21 cellular contexts compared by ENCODE assay signal in the genomic region with DNA sequence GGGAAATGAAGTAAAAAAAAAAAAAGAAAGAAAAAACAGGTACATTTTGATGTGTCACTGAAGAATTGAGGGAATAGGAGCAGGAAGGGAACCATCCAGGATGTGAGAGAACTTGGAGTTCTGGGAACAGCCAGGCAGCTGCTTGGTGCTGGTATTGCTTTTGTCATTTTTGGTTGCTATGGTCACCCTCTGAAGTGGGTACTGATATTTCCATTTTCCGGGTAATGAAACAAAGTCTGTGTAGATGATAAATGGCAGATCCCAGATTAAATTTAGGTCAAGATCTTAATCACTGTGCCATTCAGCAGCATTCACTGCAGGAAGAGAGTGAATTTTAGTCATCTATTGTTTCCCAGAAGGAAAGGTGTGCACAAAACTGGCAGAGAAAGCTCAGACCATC.
A peak's percentile ranks its signal among the peaks of the same experiment; 100 is the strongest.
DNase-seq lines count a peak whose midpoint lies in the region; ATAC-seq, FAIRE-seq and TF ChIP-seq lines count a peak whose summit lies in the region.
"Had no signal": no experiment of that assay in that cellular context is flagged by ENCODE, and none has a peak within 500 bp of the region (broad histone marks: within the 10 kb centered on the region; RNA-seq: fewer than 3 reads in every experiment).

No MANE protein-coding gene starts in this region.

- no peak overlapping the region for H3K4me2 ChIP-seq in K562 (ENCODE audit: insufficient read depth, low read length)
- no peak overlapping the region for H3K4me2 ChIP-seq in mesenchymal stem cell (ENCODE audit: low read length, poor library complexity, severe bottlenecking)

- no peak overlapping the region for H3K14ac ChIP-seq in mesenchymal stem cell (ENCODE audit: low read length in 2 of 2)

- H2BK5ac ChIP-seq in mesenchymal stem cell (ENCODE audit: low read depth, low read length, poor library complexity, severe bottlenecking): no peak overlapping the region

- no peak overlapping the region for H2BK120ac ChIP-seq in mesenchymal stem cell (ENCODE audit: low read depth, low read length)

- H3K23ac ChIP-seq in mesenchymal stem cell (ENCODE audit: low read length in 2 of 2): no peak overlapping the region

- no peak overlapping the region for H4K8ac ChIP-seq in mesenchymal stem cell (ENCODE audit: low read length)

- H3K79me1 ChIP-seq in mesenchymal stem cell (replicated peaks; ENCODE audit: low read length, poor library complexity, severe bottlenecking): no peaks in the 10 kb centered on the region

- BruUV-seq in K562 (replicated peaks; lab: Mats Ljungman, UMichigan): no TSS peak

- DNase-seq in SHP77 (lab: John Stamatoyannopoulos, UW) (peak; percentile 28 to 30), SHP77 treated with DMSO at 0.1 percent for 48 hours (lab: John Stamatoyannopoulos, UW) (no peak), NCI-H1436 treated with DMSO at 0.1 percent for 48 hours (lab: John Stamatoyannopoulos, UW) (peak; percentile 44), K562 (ENCODE audit: extremely low read depth in 1 of 4, low spot score in 3 of 4) (no peak), mesenchymal stem cell (peak; percentile 32), ecto neural progenitor cell (ENCODE audit: low spot score) (no peak), DMS79 (lab: John Stamatoyannopoulos, UW) (no peak)
- DNase-seq: activated CD4-positive, CD25-positive, alpha-beta regulatory T cell; activated T-cell treated with anti-CD3 and anti-CD28 coated beads, Interleukin-2, amount 50 U/mL, for 48 hours; CD4-positive, alpha-beta T cell; mesendoderm; naive thymus-derived CD8-positive, alpha-beta T cell; NCI-H1694 treated with DMSO at 0.1 percent for 48 hours; ovary; T-helper 17 cell had no signal

- TF ChIP-seq POLR2A in K562 (conservative IDR thresholded peaks at IDR 0.05): no peak

- H3K79me2 ChIP-seq in K562 (ENCODE audit: control insufficient read depth, insufficient read depth, low read length): no peaks in the 10 kb centered on the region

- no peak for TF ChIP-seq CTCF in K562 (IDR thresholded peaks at IDR 0.05 in 2 of 3, conservative IDR thresholded peaks at IDR 0.05 in 1 of 3; ENCODE audit: insufficient read depth in 2 of 3, low read depth in 1 of 3, low read length in 3 of 3)

- H3K4me1 ChIP-seq in K562 (replicated peaks in 1 of 2; ENCODE audit: control insufficient read depth in 2 of 2, insufficient read depth in 2 of 2, low read length in 2 of 2): no peaks in the 10 kb centered on the region
- H3K4me1 ChIP-seq in mesenchymal stem cell (ENCODE audit: control insufficient read depth, insufficient read depth, low read depth, low read length): no peaks in the 10 kb centered on the region
- H3K4me1 ChIP-seq: ascending aorta had no signal

- no peak for ATAC-seq in K562
- ATAC-seq in HG02798 (IDR thresholded peaks at IDR 0.05; ENCODE audit: poor library complexity, unreplicated experiment): no peak
- ATAC-seq: HepG2; naive thymus-derived CD8-positive, alpha-beta T cell; stimulated activated memory B cell treated with anti-CD40 and anti-IgM and Interleukin-4, amounts not matched to agents 10 μg/mL and 1 μg/mL and 100 μg/mL, for 72 hours; T-helper 17 cell had no signal

- no peak for FAIRE-seq in K562 (lab: Jason Lieb, UNC)
- FAIRE-seq: HepG2, keratinocyte had no signal

- H2AK5ac ChIP-seq in mesenchymal stem cell (ENCODE audit: low read length, severe bottlenecking): no peak overlapping the region

- no peak overlapping the region for H2BK15ac ChIP-seq in mesenchymal stem cell (ENCODE audit: low read depth, poor library complexity, severe bottlenecking)

- H3K27ac ChIP-seq in K562 (ENCODE audit: extremely low read depth, low read depth, low read length): no peak overlapping the region
- no peak overlapping the region for H3K27ac ChIP-seq in mesenchymal stem cell (ENCODE audit: low read length, poor library complexity, severe bottlenecking)
- H3K27ac ChIP-seq: ascending aorta, ovary, thoracic aorta had no signal

- no peaks in the 10 kb centered on the region for H3K9me1 ChIP-seq in K562 (ENCODE audit: control insufficient read depth, insufficient read depth, low read length)

- WGBS in K562 (ENCODE audit: insufficient coverage, low coverage, missing lambda C conversion rate): 7% methylated on average over 1 of the region's 1 CpG
- WGBS in mesenchymal stem cell: 75% methylated on average over 1 of the region's 1 CpG

- no peak overlapping the region for H3K4ac ChIP-seq in mesenchymal stem cell (ENCODE audit: low read depth in 1 of 2, low read length in 2 of 2)

- no peak overlapping the region for H3K9ac ChIP-seq in K562 (ENCODE audit: insufficient read depth in 1 of 2, low read depth in 2 of 2, low read length in 2 of 2)
- no peak overlapping the region for H3K9ac ChIP-seq in mesenchymal stem cell (ENCODE audit: low read length)

- CTCF ChIA-PET in K562 (lab: Yijun Ruan, JAX; ENCODE audit: low intra/inter-chr PET ratio): no interaction called here

- H3K36me3 ChIP-seq in K562 (ENCODE audit: control insufficient read depth, insufficient read depth, low read length): no peaks in the 10 kb centered on the region
- peaks cover 0 to 3% of the 10 kb centered on the region in 2 experiments for H3K36me3 ChIP-seq in mesenchymal stem cell (ENCODE audit: control insufficient read depth in 1 of 2, insufficient read depth in 2 of 2, low read depth in 1 of 2, low read length in 2 of 2)
- H3K36me3 ChIP-seq: ascending aorta, ovary, thoracic aorta had no signal

- no peak overlapping the region for H3K18ac ChIP-seq in mesenchymal stem cell (ENCODE audit: low read depth in 1 of 2, low read length in 2 of 2)

- H3K4me3 ChIP-seq in K562 (no peak overlapping the region), mesenchymal stem cell (ENCODE audit: insufficient read depth in 1 of 2, low read depth in 1 of 2, low read length in 2 of 2) (no peak overlapping the region)
- H3K4me3 ChIP-seq: ascending aorta, ovary, thoracic aorta had no signal

- H4K20me1 ChIP-seq in K562 (replicated peaks; ENCODE audit: control insufficient read depth, insufficient read depth, low read length): no peaks in the 10 kb centered on the region

- H3K9me3 ChIP-seq in K562 (replicated peaks; ENCODE audit: control insufficient read depth, insufficient read depth, low read depth, low read length) (no peaks in the 10 kb centered on the region), mesenchymal stem cell (ENCODE audit: control insufficient read depth, low read length) (peaks cover 11% of the 10 kb centered on the region)
- H3K9me3 ChIP-seq: ovary had no signal

- TF ChIP-seq EP300 in K562 (IDR thresholded peaks at IDR 0.05; ENCODE audit: low read length): no peak

- in situ Hi-C loops in K562 (cut with MboI): no loop called here

- no peak overlapping the region for H2BK12ac ChIP-seq in mesenchymal stem cell (ENCODE audit: low read length in 2 of 2)

- no peak overlapping the region for H4K91ac ChIP-seq in mesenchymal stem cell (ENCODE audit: low read length)

- H3K27me3 ChIP-seq in K562 (ENCODE audit: control insufficient read depth in 2 of 2, insufficient read depth in 2 of 2, low read length in 2 of 2) (0 out of 5 replicates have a peak, but pooled peaks cover 0 to 2% of the 10 kb centered on the region in 2 experiments), mesenchymal stem cell (ENCODE audit: control insufficient read depth in 1 of 2, insufficient read depth in 1 of 2, low read length in 2 of 2) (no peaks in the 10 kb centered on the region)
- H3K27me3 ChIP-seq: ascending aorta, ovary had no signal

- intact Hi-C loops in K562 (cut with micrococcal nuclease): no loop called here

- POLR2A ChIA-PET in K562 (lab: Yijun Ruan, JAX): no interaction called here

- TF ChIP-seq RAD21 in K562 (CRISPR knock-in tag; conservative IDR thresholded peaks at IDR 0.05 in 1 of 2, IDR thresholded peaks at IDR 0.05 in 1 of 2): no peak

- H2AFZ ChIP-seq in K562 (ENCODE audit: low read depth, low read length) (no peak overlapping the region), mesenchymal stem cell (ENCODE audit: low read depth, low read length) (no peak overlapping the region)

TF ChIP-seq in K562, 482 proteins besides CTCF, POLR2A, EP300 and RAD21:
- TF ChIP-seq, protein P1, sequence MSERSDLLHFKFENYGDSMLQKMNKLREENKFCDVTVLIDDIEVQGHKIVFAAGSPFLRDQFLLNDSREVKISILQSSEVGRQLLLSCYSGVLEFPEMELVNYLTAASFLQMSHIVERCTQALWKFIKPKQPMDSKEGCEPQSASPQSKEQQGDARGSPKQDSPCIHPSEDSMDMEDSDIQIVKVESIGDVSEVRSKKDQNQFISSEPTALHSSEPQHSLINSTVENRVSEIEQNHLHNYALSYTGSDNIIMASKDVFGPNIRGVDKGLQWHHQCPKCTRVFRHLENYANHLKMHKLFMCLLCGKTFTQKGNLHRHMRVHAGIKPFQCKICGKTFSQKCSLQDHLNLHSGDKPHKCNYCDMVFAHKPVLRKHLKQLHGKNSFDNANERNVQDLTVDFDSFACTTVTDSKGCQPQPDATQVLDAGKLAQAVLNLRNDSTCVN (CRISPR knock-in tag; IDR thresholded peaks at IDR 0.05): no peak
- peak; percentile 22; the same call in 1 of the 2 replicates for TF ChIP-seq RFX1 (IDR thresholded peaks at IDR 0.05)

Comparison
In these comparisons a context has a peak if more than half of its experiments do, and no peak if none do; other contexts are left out.
1. DNase-seq: peak in SHP77 (2 of 2), NCI-H1436 treated with DMSO at 0.1 percent for 48 hours (single experiment) and mesenchymal stem cell (single experiment); none in SHP77 treated with DMSO at 0.1 percent for 48 hours (single experiment), K562 (0 of 4), ecto neural progenitor cell (single experiment) and DMS79 (single experiment).